Comparison of ENCODE assay signal across 23 cellular contexts in the genomic region with DNA sequence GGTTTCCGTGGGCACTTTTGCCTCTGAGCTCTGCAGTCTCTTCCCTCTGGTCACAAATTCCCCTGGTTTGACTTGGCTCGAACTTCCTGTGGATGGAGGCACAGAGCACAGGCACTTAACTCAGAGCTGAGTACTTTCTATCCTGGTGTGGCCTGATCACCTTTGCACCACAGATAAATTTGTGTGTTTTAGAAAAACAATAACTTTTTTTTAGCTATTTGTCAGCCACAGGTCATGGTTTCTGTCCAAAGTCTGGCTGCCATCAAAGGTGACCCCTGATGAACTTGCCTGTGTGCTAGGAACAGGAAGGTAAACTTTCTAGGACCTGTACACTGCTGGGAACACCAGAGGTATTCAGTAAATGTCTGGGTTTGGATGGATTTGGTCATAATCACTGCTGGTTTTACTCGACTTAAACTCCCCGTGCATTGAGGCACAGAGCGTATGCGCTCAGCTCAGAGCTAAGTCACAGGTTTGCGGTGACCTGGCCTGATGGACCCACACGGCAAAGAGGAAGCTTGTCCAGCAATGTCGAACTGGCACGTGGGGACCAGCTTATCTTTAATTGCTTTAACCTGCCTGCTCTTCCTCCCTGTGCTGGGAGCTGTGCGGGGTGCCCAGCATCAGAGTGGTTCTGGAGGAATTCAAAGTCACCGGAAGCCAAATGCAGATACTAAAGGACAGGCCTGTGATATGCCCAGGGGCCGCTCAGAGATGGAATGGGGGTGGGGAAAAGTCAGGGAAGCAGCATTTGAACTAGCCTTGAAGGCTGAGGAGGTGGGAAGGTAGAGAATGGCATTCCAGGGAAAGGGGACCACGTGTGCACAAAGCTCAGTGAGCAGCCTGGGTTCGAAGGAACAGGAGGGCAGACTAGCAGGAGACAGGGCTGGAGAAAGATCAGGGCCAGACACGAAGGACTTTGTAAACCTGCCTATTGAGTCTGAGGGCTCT. TPM values are rescaled to one million over a fixed set of nuclear protein-coding genes. Genes with fewer than 3 reads are reported as not detected.
"Had no signal": no experiment of that assay in that cellular context is flagged by ENCODE, and none has a peak within 500 bp of the region (broad histone marks: within the 10 kb centered on the region; RNA-seq: fewer than 3 reads in every experiment).

No MANE protein-coding gene starts in this region.

- H3K27ac ChIP-seq: epithelial cell of prostate, lower lobe of right lung, psoas muscle had no signal

- H3K4me1 ChIP-seq: lower lobe of right lung, psoas muscle had no signal

- H3K9me3 Mint-ChIP-seq: activated naive CD4-positive, alpha-beta T cell treated with anti-CD3 and anti-CD28 coated beads, Interleukin-2, amount 10 ng/mL, durations not matched to agents 7 days and 5 days; activated T-helper 17 cell treated with anti-CD3 and anti-CD28 coated beads, Interleukin-2, amount 50 U/mL, for 72 hours; effector memory CD8-positive, alpha-beta T cell; immature natural killer cell; naive thymus-derived CD4-positive, alpha-beta T cell; stimulated activated effector memory CD8-positive, alpha-beta T cell treated with anti-CD3 and anti-CD28 coated beads, Interleukin-12 subunit alpha, Interleukin-12 subunit beta, amount 100 ng/mL, for 72 hours had no signal

- H3K27ac Mint-ChIP-seq: activated naive CD4-positive, alpha-beta T cell treated with anti-CD3 and anti-CD28 coated beads, Interleukin-2, amount 10 ng/mL, durations not matched to agents 7 days and 5 days; activated T-helper 17 cell treated with anti-CD3 and anti-CD28 coated beads, Interleukin-2, amount 50 U/mL, for 72 hours; effector memory CD8-positive, alpha-beta T cell; immature natural killer cell; naive thymus-derived CD4-positive, alpha-beta T cell; stimulated activated effector memory CD8-positive, alpha-beta T cell treated with anti-CD3 and anti-CD28 coated beads, Interleukin-12 subunit alpha, Interleukin-12 subunit beta, amount 100 ng/mL, for 72 hours had no signal

- H3K36me3 ChIP-seq: lower lobe of right lung had no signal

- FAIRE-seq: astrocyte, bronchial epithelial cell, urothelium cell line had no signal

- H3K9me3 ChIP-seq: lower lobe of right lung, psoas muscle had no signal

- DNase-seq: activated CD4-positive, alpha-beta T cell treated with anti-CD3 and anti-CD28 coated beads for 1 hour; activated CD4-positive, alpha-beta T cell treated with anti-CD3 and anti-CD28 coated beads, Interleukin-2, amount 50 U/mL, for 48 hours; activated naive CD4-positive, alpha-beta T cell treated with anti-CD3 and anti-CD28 coated beads, Interleukin-2, amount 10 ng/mL, durations not matched to agents 7 days and 5 days; dermis blood vessel endothelial cell; effector memory CD8-positive, alpha-beta T cell; foreskin melanocyte; head of caudate nucleus; immature natural killer cell; lower lobe of right lung; naive thymus-derived CD4-positive, alpha-beta T cell; psoas muscle; stimulated activated CD4-positive, alpha-beta T cell treated with anti-CD3 and anti-CD28 coated beads, Interleukin-12 subunit alpha, Interleukin-12 subunit beta, amount 100 ng/mL, for 4 hours; stimulated activated CD4-positive, alpha-beta T cell treated with anti-CD3 and anti-CD28 coated beads, Interleukin-2, amount 100 ng/mL, for 24 hours; T-helper 1 cell had no signal

- H3K4me3 ChIP-seq: lower lobe of right lung, psoas muscle had no signal

- H3K4me3 Mint-ChIP-seq: activated naive CD4-positive, alpha-beta T cell treated with anti-CD3 and anti-CD28 coated beads, Interleukin-2, amount 10 ng/mL, durations not matched to agents 7 days and 5 days; activated T-helper 17 cell treated with anti-CD3 and anti-CD28 coated beads, Interleukin-2, amount 50 U/mL, for 72 hours; effector memory CD8-positive, alpha-beta T cell; immature natural killer cell; naive thymus-derived CD4-positive, alpha-beta T cell; stimulated activated effector memory CD8-positive, alpha-beta T cell treated with anti-CD3 and anti-CD28 coated beads, Interleukin-12 subunit alpha, Interleukin-12 subunit beta, amount 100 ng/mL, for 72 hours had no signal

- H3K36me3 Mint-ChIP-seq: activated naive CD4-positive, alpha-beta T cell treated with anti-CD3 and anti-CD28 coated beads, Interleukin-2, amount 10 ng/mL, durations not matched to agents 7 days and 5 days; immature natural killer cell; naive thymus-derived CD4-positive, alpha-beta T cell; stimulated activated effector memory CD8-positive, alpha-beta T cell treated with anti-CD3 and anti-CD28 coated beads, Interleukin-12 subunit alpha, Interleukin-12 subunit beta, amount 100 ng/mL, for 72 hours had no signal

- H3K4me1 Mint-ChIP-seq: activated naive CD4-positive, alpha-beta T cell treated with anti-CD3 and anti-CD28 coated beads, Interleukin-2, amount 10 ng/mL, durations not matched to agents 7 days and 5 days; activated T-helper 17 cell treated with anti-CD3 and anti-CD28 coated beads, Interleukin-2, amount 50 U/mL, for 72 hours; immature natural killer cell; stimulated activated effector memory CD8-positive, alpha-beta T cell treated with anti-CD3 and anti-CD28 coated beads, Interleukin-12 subunit alpha, Interleukin-12 subunit beta, amount 100 ng/mL, for 72 hours had no signal

- ATAC-seq: activated T-helper 17 cell treated with anti-CD3 and anti-CD28 coated beads, Interleukin-2, amount 50 U/mL, for 72 hours; effector memory CD8-positive, alpha-beta T cell; lower lobe of right lung; naive thymus-derived CD4-positive, alpha-beta T cell; psoas muscle; stimulated activated effector memory CD8-positive, alpha-beta T cell treated with anti-CD3 and anti-CD28 coated beads, Interleukin-12 subunit alpha, Interleukin-12 subunit beta, amount 100 ng/mL, for 72 hours had no signal

RNA-seq across cellular contexts. Expression of gene SLC13A5, which starts 12.9 kb away (rescaled TPM):
- total RNA-seq: activated T-helper 17 cell treated with anti-CD3 and anti-CD28 coated beads, Interleukin-2, amount 50 U/mL, for 72 hours; dermis blood vessel endothelial cell; fibroblast of lung; lower lobe of right lung; mononuclear cell; naive thymus-derived CD4-positive, alpha-beta T cell; osteoblast had no signal
- polyA plus RNA-seq: fibroblast of lung; immature natural killer cell; naive thymus-derived CD4-positive, alpha-beta T cell had no signal
